Comparison of ENCODE assay signal across 11 cellular contexts in the genomic region with DNA sequence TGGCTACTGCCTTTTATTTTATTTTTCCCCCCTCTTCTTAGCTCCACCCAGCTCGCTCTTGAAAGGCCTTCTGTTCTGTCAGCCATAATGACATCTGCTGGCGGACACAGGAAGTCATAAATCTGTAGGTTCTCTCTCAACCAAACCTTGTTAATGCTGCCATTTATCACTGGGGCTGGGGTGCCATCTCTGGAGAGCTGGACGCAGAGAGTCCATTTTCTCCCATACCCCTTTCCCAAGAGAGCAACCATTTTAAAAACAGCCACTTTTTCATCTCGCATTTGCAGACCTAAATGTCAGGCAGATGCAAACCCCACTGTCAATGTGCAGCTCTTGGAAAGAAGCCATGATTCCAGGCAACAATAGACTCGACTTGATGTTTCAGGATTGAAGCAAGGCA. TPM values are rescaled to one million over a fixed set of nuclear protein-coding genes. Genes with fewer than 3 reads are reported as not detected.
A peak's percentile ranks its signal among the peaks of the same experiment; 100 is the strongest.
DNase-seq lines count a peak whose midpoint lies in the region; ATAC-seq and TF ChIP-seq lines count a peak whose summit lies in the region.
"Had no signal": no experiment of that assay in that cellular context is flagged by ENCODE, and none has a peak within 500 bp of the region (broad histone marks: within the 10 kb centered on the region; RNA-seq: fewer than 3 reads in every experiment).

No MANE protein-coding gene starts in this region.

- no peaks in the 10 kb centered on the region for H3K36me3 Mint-ChIP-seq in GM23338 (ENCODE audit: low read depth)
- H3K36me3 Mint-ChIP-seq in natural killer cell treated with Interleukin-12 subunit alpha and Interleukin-12 subunit beta and Interleukin-15 and Interleukin-18, amount 100 ng/mL, for 72 hours = no peaks in the 10 kb centered on the region

- H3K36me3 ChIP-seq in GM23338 (ENCODE audit: insufficient read depth) (no peaks in the 10 kb centered on the region), mucosa of descending colon (ENCODE audit: low read depth) (no peaks in the 10 kb centered on the region), colonic mucosa (no peaks in the 10 kb centered on the region)
- H3K36me3 ChIP-seq: MG63 had no signal

- H3K4me1 Mint-ChIP-seq in GM23338 = peaks cover 6% of the 10 kb centered on the region; the same call in 2 of the 3 replicates
- no peaks in the 10 kb centered on the region for H3K4me1 Mint-ChIP-seq in natural killer cell treated with Interleukin-12 subunit alpha and Interleukin-12 subunit beta and Interleukin-15 and Interleukin-18, amount 100 ng/mL, for 72 hours (ENCODE audit: low read depth in 2 of 2)

- H3K27ac ChIP-seq in GM23338 (ENCODE audit: low read depth) = no peak overlapping the region
- no peak overlapping the region for H3K27ac ChIP-seq in colonic mucosa

- no peak overlapping the region for H3K4me3 Mint-ChIP-seq in GM23338
- no peak overlapping the region for H3K4me3 Mint-ChIP-seq in natural killer cell treated with Interleukin-12 subunit alpha and Interleukin-12 subunit beta and Interleukin-15 and Interleukin-18, amount 100 ng/mL, for 72 hours

- DNase-seq in GM23338 (ENCODE audit: low spot score) = peak; percentile 44
- DNase-seq in NCI-H2081 (lab: John Stamatoyannopoulos, UW) = peak; percentile 80 to 91
- peak; percentile 94 for DNase-seq in SK-MEL-5 (ENCODE audit: low read depth, low spot score)
- DNase-seq in left lobe of liver (ENCODE audit: low spot score) = no peak
- DNase-seq in natural killer cell treated with Interleukin-12 subunit alpha and Interleukin-12 subunit beta and Interleukin-15 and Interleukin-18, amount 100 ng/mL, for 72 hours (ENCODE audit: low spot score) = no peak
- no peak for DNase-seq in mucosa of descending colon
- no peak for DNase-seq in NCI-H226
- DNase-seq in colonic mucosa = no peak
- DNase-seq: DMS79, MG63 had no signal

- H3K4me3 ChIP-seq in GM23338 (no peak overlapping the region), mucosa of descending colon (no peak overlapping the region), colonic mucosa (no peak overlapping the region)
- H3K4me3 ChIP-seq: MG63 had no signal

- intact Hi-C loops in mucosa of descending colon (cut with DNase I, micrococcal nuclease) (no loop called here), colonic mucosa (cut with DNase I) (no loop called here)

- no peaks in the 10 kb centered on the region for H3F3A ChIP-seq in GM23338 (replicated peaks; ENCODE audit: low read depth)

- H3K9me3 Mint-ChIP-seq in GM23338 = no peaks in the 10 kb centered on the region; the same call in 2 of the 3 replicates
- H3K9me3 Mint-ChIP-seq in natural killer cell treated with Interleukin-12 subunit alpha and Interleukin-12 subunit beta and Interleukin-15 and Interleukin-18, amount 100 ng/mL, for 72 hours = no peaks in the 10 kb centered on the region

- H4K20me1 ChIP-seq in GM23338 (replicated peaks; ENCODE audit: insufficient read depth) = no peaks in the 10 kb centered on the region

- ATAC-seq in GM23338 (peak; percentile 51), left lobe of liver (peak; percentile 38), mucosa of descending colon (no peak)
- ATAC-seq in natural killer cell treated with Interleukin-12 subunit alpha and Interleukin-12 subunit beta and Interleukin-15 and Interleukin-18, amount 100 ng/mL, for 72 hours = no peak
- ATAC-seq: activated CD4-positive, CD25-positive, alpha-beta regulatory T cell treated with anti-CD3 and anti-CD28 coated beads, Interleukin-2, amount 50 U/mL, for 24 hours had no signal

- TF ChIP-seq CTCF in GM23338 (conservative IDR thresholded peaks at IDR 0.05; ENCODE audit: low read depth in 2 of 2) (peak; percentile 32 to 43), mucosa of descending colon (IDR thresholded peaks at IDR 0.05) (no peak), colonic mucosa (IDR thresholded peaks at IDR 0.05) (no peak)

- H3K9me2 ChIP-seq in GM23338 (ENCODE audit: insufficient read depth) = 0 out of 2 replicates have a peak, but pooled peaks cover 9% of the 10 kb centered on the region

- H3K9ac ChIP-seq in colonic mucosa (ENCODE audit: low read depth in 2 of 2, low read length in 2 of 2) = no peak overlapping the region

- H3K4me1 ChIP-seq in GM23338 (ENCODE audit: insufficient read depth) = no peaks in the 10 kb centered on the region
- no peaks in the 10 kb centered on the region for H3K4me1 ChIP-seq in mucosa of descending colon (ENCODE audit: low read depth)
- H3K4me1 ChIP-seq in colonic mucosa = no peaks in the 10 kb centered on the region

- H3K27ac Mint-ChIP-seq in GM23338 = no peak overlapping the region
- no peak overlapping the region for H3K27ac Mint-ChIP-seq in natural killer cell treated with Interleukin-12 subunit alpha and Interleukin-12 subunit beta and Interleukin-15 and Interleukin-18, amount 100 ng/mL, for 72 hours

- H3K4me2 ChIP-seq in GM23338 = no peak overlapping the region

- no peaks in the 10 kb centered on the region for H3K79me2 ChIP-seq in GM23338 (replicated peaks; ENCODE audit: insufficient read depth)

- no peaks in the 10 kb centered on the region for H3K27me3 ChIP-seq in GM23338 (ENCODE audit: insufficient read depth)
- no peaks in the 10 kb centered on the region for H3K27me3 ChIP-seq in colonic mucosa

- H3K9me3 ChIP-seq in mucosa of descending colon (no peaks in the 10 kb centered on the region), colonic mucosa (no peaks in the 10 kb centered on the region)
- H3K9me3 ChIP-seq: MG63 had no signal

- 0 out of 2 replicates have a peak overlapping the region, but pooled peaks have one; percentile 16 for H2AFZ ChIP-seq in GM23338

- in situ Hi-C loops in SK-MEL-5 (cut with HindIII; ENCODE audit: low pct_unique_long_range_greater_than_20kb, low sequenced_read_pairs) = no loop called here

- H3K27me3 Mint-ChIP-seq in GM23338 (ENCODE audit: insufficient read depth, low read depth, poor library complexity) = no peaks in the 10 kb centered on the region
- peaks cover 22 to 24% of the 10 kb centered on the region in 2 donors for H3K27me3 Mint-ChIP-seq in natural killer cell treated with Interleukin-12 subunit alpha and Interleukin-12 subunit beta and Interleukin-15 and Interleukin-18, amount 100 ng/mL, for 72 hours

TF ChIP-seq in GM23338, 12 proteins besides CTCF, POLR2A, EP300 and RAD21 (continues in another document):
- TF ChIP-seq CREB1 (CRISPR knock-in tag; IDR thresholded peaks at IDR 0.05; ENCODE audit: low read depth) (no peak), JUNB (IDR thresholded peaks at IDR 0.05; ENCODE audit: unreplicated experiment) (no peak), POLR2AphosphoS5 (IDR thresholded peaks at IDR 0.05; ENCODE audit: low read depth) (no peak), REST (IDR thresholded peaks at IDR 0.05; ENCODE audit: unreplicated experiment) (no peak), EZH2 (IDR thresholded peaks at IDR 0.05; ENCODE audit: low read depth, unreplicated experiment) (no peak), NANOG (IDR thresholded peaks at IDR 0.05; ENCODE audit: borderline replicate concordance) (no peak), ETS1 (IDR thresholded peaks at IDR 0.05) (no peak), EZH2phosphoT487 (IDR thresholded peaks at IDR 0.05; ENCODE audit: unreplicated experiment) (no peak), ZNF114 (CRISPR knock-in tag; IDR thresholded peaks at IDR 0.05) (no peak)

RNA-seq across cellular contexts. Expression of gene TSHZ2, which starts 13.0 kb away (rescaled TPM):
- 0.49 and 0.89 TPM in 2 replicates for total RNA-seq in GM23338 (2014; rRNA removed; shearing (Covaris generic))
- 0.54 and 1.3 TPM in 2 replicates for polyA plus RNA-seq in GM23338 (2016; fragmentation: Nextera tagmentation; extraction: Ambion mirVana)
- total RNA-seq in SK-MEL-5 (2014; rRNA removed; shearing (Covaris generic)) = not detected in 2 replicates
- polyA plus RNA-seq in SK-MEL-5 (2015; cell fraction: cytosol; rRNA removed) = 0.01 and 0.63 TPM in 2 replicates
- polyA plus RNA-seq in SK-MEL-5 (2015; cell fraction: nucleus; rRNA removed) = 1.2 TPM in 1 of 2 replicates, not detected in the other
- total RNA-seq in left lobe of liver (19.0 TPM), mucosa of descending colon (10 to 100 TPM in 1 of 3 donors, 1 to 10 TPM in 2; 1.9 to 17.8 (median 3.6) TPM), colonic mucosa (1 to 10 TPM; 2.1 to 3.1 TPM)
- total RNA-seq in natural killer cell treated with Interleukin-12 subunit alpha and Interleukin-12 subunit beta and Interleukin-15 and Interleukin-18, amount 100 ng/mL, for 72 hours = 1 to 10 TPM in 1 of 2 donors, under 1 TPM in 1; 0.05 to 1.1 TPM

Comparison
In these comparisons a context has a peak if more than half of its experiments do, and no peak if none do; other contexts are left out.
1. ATAC-seq: peak in GM23338 (single experiment) and left lobe of liver (single experiment); none in natural killer cell treated with Interleukin-12 subunit alpha and Interleukin-12 subunit beta and Interleukin-15 and Interleukin-18, amount 100 ng/mL, for 72 hours (0 of 2) and mucosa of descending colon (single experiment).
2. DNase-seq: peak in GM23338 (single experiment), NCI-H2081 (2 of 2) and SK-MEL-5 (single experiment); none in left lobe of liver (single experiment), natural killer cell treated with Interleukin-12 subunit alpha and Interleukin-12 subunit beta and Interleukin-15 and Interleukin-18, amount 100 ng/mL, for 72 hours (single experiment), mucosa of descending colon (0 of 3), NCI-H226 (single experiment) and colonic mucosa (single experiment).
3. CTCF ChIP-seq: peak in GM23338 (2 of 2); none in mucosa of descending colon (single experiment) and colonic mucosa (single experiment).